ENCODE assay signal across 10 cellular contexts in genomic region chrX:70219938-70220764, GRCh38. TPM values are rescaled to one million over a fixed set of nuclear protein-coding genes. Genes with fewer than 3 reads are reported as not detected.
DNase-seq lines count a peak whose midpoint lies in the region; FAIRE-seq and TF ChIP-seq lines count a peak whose summit lies in the region.
"Had no signal": no experiment of that assay in that cellular context is flagged by ENCODE, and none has a peak within 500 bp of the region (broad histone marks: within the 10 kb centered on the region; RNA-seq: fewer than 3 reads in every experiment).

No MANE protein-coding gene starts in this region.

- no peak overlapping the region for H3K4me3 ChIP-seq in epithelial cell of esophagus (ENCODE audit: low read length)
- H3K4me3 ChIP-seq in small intestine (ENCODE audit: low read depth in 1 of 2, low read length in 2 of 2), result no peak overlapping the region
- H3K4me3 ChIP-seq: lung had no signal

- TF ChIP-seq CTCF in epithelial cell of esophagus (IDR thresholded peaks at IDR 0.05; ENCODE audit: insufficient read depth, low read depth, low read length, missing control alignments), result no peak

- no peak for DNase-seq in HTR-8/SVneo (ENCODE audit: insufficient read length, low spot score)
- peak; percentile 87 for DNase-seq in NCI-H748 treated with DMSO at 0.1 percent for 48 hours (lab: John Stamatoyannopoulos, UW)
- peak; percentile 84 for DNase-seq in epithelial cell of esophagus (ENCODE audit: low read depth)
- peak; percentile 47 for DNase-seq in small intestine
- DNase-seq in superior temporal gyrus (ENCODE audit: extremely low spot score), result no peak
- DNase-seq in HEK293T (ENCODE audit: extremely low spot score), result no peak
- no peak for DNase-seq in globus pallidus (ENCODE audit: low spot score)
- DNase-seq: NCI-H2107 had no signal

- 40 to 49% (median 44%) methylated on average over 4 to 5 of the region's 5 CpGs for WGBS in small intestine, 3 donors

- H3K4me1 ChIP-seq in small intestine (ENCODE audit: control insufficient read depth in 2 of 2, insufficient read depth in 1 of 2, low read depth in 1 of 2, low read length in 1 of 2), result no peaks in the 10 kb centered on the region

- peak overlapping the region; percentile 44 to 84 for H3K27ac ChIP-seq in small intestine (ENCODE audit: low read depth in 1 of 2, low read length in 1 of 2)

- CTCF ChIA-PET in HEK293T (lab: Yijun Ruan, JAX), result no interaction called here

- FAIRE-seq in HTR-8/SVneo (lab: Jason Lieb, UNC) (peak; percentile 62), small intestine (lab: Jason Lieb, UNC) (no peak)
- FAIRE-seq: endometrium had no signal

- POLR2A ChIA-PET in HEK293T (lab: Yijun Ruan, JAX), result no interaction called here

- no peaks in the 10 kb centered on the region for H3K9me3 ChIP-seq in small intestine (ENCODE audit: control insufficient read depth, low read depth)

- H3K27me3 ChIP-seq in small intestine (ENCODE audit: control insufficient read depth in 2 of 2, insufficient read depth in 2 of 2, low read length in 2 of 2), result no peaks in the 10 kb centered on the region

- H3K36me3 ChIP-seq in small intestine (ENCODE audit: control insufficient read depth in 2 of 2, insufficient read depth in 2 of 2, low read length in 2 of 2), result no peaks in the 10 kb centered on the region

TF ChIP-seq in HEK293T, 16 proteins besides CTCF, POLR2A, EP300 and RAD21:
- TF ChIP-seq LEF1 (IDR thresholded peaks at IDR 0.05; ENCODE audit: borderline replicate concordance) (no peak), HDGF (IDR thresholded peaks at IDR 0.05; ENCODE audit: borderline replicate concordance) (no peak), ELF4 (IDR thresholded peaks at IDR 0.05) (no peak), CTBP1 (IDR thresholded peaks at IDR 0.05; ENCODE audit: borderline replicate concordance) (no peak), FOXA1 (IDR thresholded peaks at IDR 0.05) (no peak), FOXK2 (IDR thresholded peaks at IDR 0.05) (no peak), FOXM1 (IDR thresholded peaks at IDR 0.05; ENCODE audit: borderline replicate concordance) (no peak), SP1 (IDR thresholded peaks at IDR 0.05) (no peak), L3MBTL2 (conservative IDR thresholded peaks at IDR 0.05) (no peak), TARDBP (IDR thresholded peaks at IDR 0.05) (no peak), NFRKB (IDR thresholded peaks at IDR 0.05) (no peak), ARNT (IDR thresholded peaks at IDR 0.05) (no peak), SUZ12 (IDR thresholded peaks at IDR 0.05) (no peak)
- TF ChIP-seq, protein P1, sequence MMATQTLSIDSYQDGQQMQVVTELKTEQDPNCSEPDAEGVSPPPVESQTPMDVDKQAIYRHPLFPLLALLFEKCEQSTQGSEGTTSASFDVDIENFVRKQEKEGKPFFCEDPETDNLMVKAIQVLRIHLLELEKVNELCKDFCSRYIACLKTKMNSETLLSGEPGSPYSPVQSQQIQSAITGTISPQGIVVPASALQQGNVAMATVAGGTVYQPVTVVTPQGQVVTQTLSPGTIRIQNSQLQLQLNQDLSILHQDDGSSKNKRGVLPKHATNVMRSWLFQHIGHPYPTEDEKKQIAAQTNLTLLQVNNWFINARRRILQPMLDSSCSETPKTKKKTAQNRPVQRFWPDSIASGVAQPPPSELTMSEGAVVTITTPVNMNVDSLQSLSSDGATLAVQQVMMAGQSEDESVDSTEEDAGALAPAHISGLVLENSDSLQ (IDR thresholded peaks at IDR 0.05), result no peak

RNA-seq across cellular contexts. Expression of gene AWAT1, which starts 14.3 kb away (rescaled TPM):
- not detected for polyA plus RNA-seq in small intestine
- polyA plus RNA-seq: lung had no signal

RNA-seq across cellular contexts. Expression of gene P2RY4, which starts 39.9 kb away (rescaled TPM):
- polyA plus RNA-seq in small intestine, result under 1 TPM in 2 of 3 donors, not detected in 1; 0.12 to 0.54 TPM

RNA-seq across cellular contexts. Expression of gene DGAT2L6, which starts 42.9 kb away (rescaled TPM):
- polyA plus RNA-seq in small intestine, result not detected
- polyA plus RNA-seq: lung had no signal

RNA-seq across cellular contexts. Expression of gene ARR3, which starts 48.0 kb away (rescaled TPM):
- polyA plus RNA-seq in small intestine, result under 1 TPM in 1 of 3 donors, not detected in 2; 0.39 TPM
- polyA plus RNA-seq: lung had no signal

Comparison
In these comparisons a context has a peak if more than half of its experiments do, and no peak if none do; other contexts are left out.
1. DNase-seq: peak in NCI-H748 treated with DMSO at 0.1 percent for 48 hours (single experiment), epithelial cell of esophagus (single experiment) and small intestine (single experiment); none in HTR-8/SVneo (single experiment), superior temporal gyrus (single experiment), HEK293T (single experiment) and globus pallidus (single experiment).